24 cellular contexts compared by ENCODE assay signal in genomic region chr10:100612601-100613595, GRCh38.
DNase-seq lines count a peak whose midpoint lies in the region; ATAC-seq and TF ChIP-seq lines count a peak whose summit lies in the region.
"Had no signal": no experiment of that assay in that cellular context is flagged by ENCODE, and none has a peak within 500 bp of the region (broad histone marks: within the 10 kb centered on the region; RNA-seq: fewer than 3 reads in every experiment).

No MANE protein-coding gene starts in this region.

- WGBS in esophagus muscularis mucosa = 66% methylated on average over 19 of the region's 21 CpGs
- 60% methylated on average over 21 of the region's 21 CpGs for WGBS in right cardiac atrium

- H3K9me3 ChIP-seq in esophagus muscularis mucosa (peaks cover 0 to 4% (median 0%) of the 10 kb centered on the region in 4 donors), right cardiac atrium (ENCODE audit: control insufficient read depth, low read length) (no peaks in the 10 kb centered on the region)
- H3K9me3 ChIP-seq: BLaER1, SK-N-SH had no signal

- ATAC-seq in left ventricle myocardium superior = no peak
- no peak for ATAC-seq in GM18867 (IDR thresholded peaks at IDR 0.05; ENCODE audit: unreplicated experiment)
- no peak for ATAC-seq in right cardiac atrium
- ATAC-seq: GM12878 had no signal

- TF ChIP-seq CTCF in esophagus muscularis mucosa (IDR thresholded peaks at IDR 0.05) (no peak), nephron progenitor cell (IDR thresholded peaks at IDR 0.05) (no peak)

- H3K27me3 Mint-ChIP-seq in nephron progenitor cell (ENCODE audit: low read depth, poor library complexity) = peaks cover 37% of the 10 kb centered on the region

- H3K27ac Mint-ChIP-seq in nephron progenitor cell = peak overlapping the region; percentile 35
- H3K27ac Mint-ChIP-seq: CD4-positive, alpha-beta T cell had no signal

- H3K4me3 ChIP-seq in esophagus muscularis mucosa (no peak overlapping the region), right cardiac atrium (ENCODE audit: low read length) (no peak overlapping the region)
- H3K4me3 ChIP-seq: BLaER1, GM12878 had no signal

- H3K27ac ChIP-seq in esophagus muscularis mucosa (replicated peaks in 1 of 4) = no peak overlapping the region
- no peak overlapping the region for H3K27ac ChIP-seq in right cardiac atrium (ENCODE audit: low read length)
- H3K27ac ChIP-seq: BLaER1 had no signal

- H3K4me1 ChIP-seq in esophagus muscularis mucosa (no peaks in the 10 kb centered on the region), right cardiac atrium (ENCODE audit: control insufficient read depth, insufficient read depth, low read length) (no peaks in the 10 kb centered on the region)
- H3K4me1 ChIP-seq: BLaER1 had no signal

- peaks cover 58% of the 10 kb centered on the region for H3K4me1 Mint-ChIP-seq in nephron progenitor cell

- no peaks in the 10 kb centered on the region for H3K9me3 Mint-ChIP-seq in nephron progenitor cell
- H3K9me3 Mint-ChIP-seq: CD4-positive, alpha-beta T cell had no signal

- H3K27me3 ChIP-seq in esophagus muscularis mucosa = peaks cover 0 to 77% (median 2%) of the 10 kb centered on the region in 4 donors
- no peaks in the 10 kb centered on the region for H3K27me3 ChIP-seq in right cardiac atrium (ENCODE audit: control insufficient read depth, insufficient read depth)
- H3K27me3 ChIP-seq: BLaER1 had no signal

- peak overlapping the region; percentile 32 for H3K4me3 Mint-ChIP-seq in nephron progenitor cell
- H3K4me3 Mint-ChIP-seq: CD4-positive, alpha-beta T cell had no signal

- intact Hi-C loops in cardiac septum (cut with DNase I) (no loop called here), left ventricle myocardium superior (cut with micrococcal nuclease) (no loop called here), esophagus muscularis mucosa (cut with DNase I) (no loop called here), right cardiac atrium (cut with DNase I) (no loop called here)

- peak; percentile 63 for DNase-seq in cardiac septum (ENCODE audit: low spot score)
- DNase-seq in left ventricle myocardium superior = no peak
- peak; percentile 90 for DNase-seq in esophagus muscularis mucosa (ENCODE audit: extremely low spot score)
- DNase-seq in nephron progenitor cell = no peak
- DNase-seq in NCI-H345 (lab: John Stamatoyannopoulos, UW) = no peak
- DNase-seq in SKM-1 treated with dmso at 0.1 percent for 144 hours (lab: John Stamatoyannopoulos, UW; ENCODE audit: unreplicated experiment) = no peak
- no peak for DNase-seq in right cardiac atrium
- DNase-seq: CD4-positive, alpha-beta T cell; COR-L47; DMS79; EL; GDM1; H7; Kasumi-1; NCI-H1092 treated with DMSO at 0.1 percent for 48 hours; NCI-H1436 treated with DMSO at 0.1 percent for 48 hours; NCI-H187 treated with DMSO at 0.1 percent for 48 hours; NCI-H446; NCI-H524 treated with DMSO at 0.1 percent for 48 hours; NCI-H774; SK-N-SH had no signal

- no peak for TF ChIP-seq EP300 in esophagus muscularis mucosa (IDR thresholded peaks at IDR 0.05)

- no peak for TF ChIP-seq POLR2A in esophagus muscularis mucosa (IDR thresholded peaks at IDR 0.05; ENCODE audit: low read depth)

- H3K36me3 Mint-ChIP-seq in nephron progenitor cell (ENCODE audit: low read depth) = no peaks in the 10 kb centered on the region

- no peaks in the 10 kb centered on the region for H3K36me3 ChIP-seq in esophagus muscularis mucosa
- H3K36me3 ChIP-seq: BLaER1 had no signal

Comparison
In these comparisons a context has a peak if more than half of its experiments do, and no peak if none do; other contexts are left out.
1. DNase-seq: peak in cardiac septum (single experiment) and esophagus muscularis mucosa (single experiment); none in left ventricle myocardium superior (single experiment), nephron progenitor cell (single experiment), NCI-H345 (single experiment), SKM-1 treated with dmso at 0.1 percent for 144 hours (single experiment) and right cardiac atrium (0 of 3).